Comparison of ENCODE assay signal across 11 cellular contexts in the genomic region with DNA sequence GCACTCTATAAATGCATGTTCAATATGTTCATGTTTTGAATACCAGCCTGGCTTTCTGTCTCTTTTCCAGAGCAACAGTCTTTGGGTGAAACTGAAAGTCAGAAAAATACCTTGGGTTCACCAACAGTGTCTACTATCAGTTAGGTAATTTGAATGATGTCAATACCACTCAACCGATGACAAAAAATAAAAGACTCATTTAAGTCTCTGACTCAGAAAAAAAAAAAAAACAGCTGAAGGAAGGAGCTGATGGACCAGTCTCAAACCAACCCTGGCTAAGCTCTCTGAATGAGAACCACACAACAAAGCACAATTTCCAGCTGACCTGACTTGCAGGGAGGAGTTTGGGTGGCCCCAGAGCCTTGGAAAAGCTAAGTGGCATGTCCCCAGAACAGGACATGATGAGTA. TPM values are rescaled to one million over a fixed set of nuclear protein-coding genes. Genes with fewer than 3 reads are reported as not detected.
DNase-seq lines count a peak whose midpoint lies in the region; ATAC-seq, FAIRE-seq and TF ChIP-seq lines count a peak whose summit lies in the region.
"Had no signal": no experiment of that assay in that cellular context is flagged by ENCODE, and none has a peak within 500 bp of the region (broad histone marks: within the 10 kb centered on the region; RNA-seq: fewer than 3 reads in every experiment).

No MANE protein-coding gene starts in this region.

- ATAC-seq in GM19438 (IDR thresholded peaks at IDR 0.05; ENCODE audit: low read depth, unreplicated experiment) = peak; percentile 84
- peak; percentile 85 for ATAC-seq in HG03064 (IDR thresholded peaks at IDR 0.05; ENCODE audit: low read depth, unreplicated experiment)
- ATAC-seq in GM12878 = peak; percentile 91
- ATAC-seq: K562, psoas muscle had no signal

- TF ChIP-seq CTCF in GM13977 (IDR thresholded peaks at IDR 0.05; ENCODE audit: extremely low read depth, insufficient read depth, missing control alignments) (no peak), GM12878 (IDR thresholded peaks at IDR 0.05 in 2 of 3, conservative IDR thresholded peaks at IDR 0.05 in 1 of 3; ENCODE audit: control insufficient read depth in 2 of 3, extremely low read depth in 1 of 3, insufficient read depth in 1 of 3, low read depth in 3 of 3, low read length in 3 of 3) (no peak)

- POLR2A ChIA-PET in GM12878 (lab: Charles Lee) = interaction anchor here (0.6 kb wide), 1 partner anchor 77 kb away, joined by 3 read pairs; no protein-coding TSS in a partner anchor

- H3K9ac ChIP-seq in GM12878 (ENCODE audit: control insufficient read depth, insufficient read depth, low read length) = no peak overlapping the region
- H3K9ac ChIP-seq in Karpas-422 (ENCODE audit: low read length) = no peak overlapping the region

- DNase-seq in GM13977 (ENCODE audit: low spot score) (peak; percentile 68), GM12878 (ENCODE audit: low read depth, low spot score) (no peak), Karpas-422 (no peak), DMS 273 (lab: John Stamatoyannopoulos, UW; ENCODE audit: unreplicated experiment) (no peak), retina (no peak)
- DNase-seq in stimulated activated naive CD4-positive, alpha-beta T cell (lab: John Stamatoyannopoulos, UW) = no peak
- DNase-seq: anterior cingulate cortex, psoas muscle had no signal

- no peaks in the 10 kb centered on the region for H3K36me3 ChIP-seq in GM12878 (ENCODE audit: control insufficient read depth in 2 of 2, insufficient read depth in 2 of 2, low read length in 1 of 2)
- no peaks in the 10 kb centered on the region for H3K36me3 ChIP-seq in Karpas-422 (ENCODE audit: insufficient read depth, low read length)

- 0% methylated on average over 1 of the region's 1 CpG for WGBS in GM12878 (ENCODE audit: insufficient coverage, insufficient replicate concordance, low lambda C conversion rate, missing lambda C conversion rate)

- TF ChIP-seq RAD21 in GM12878 (IDR thresholded peaks at IDR 0.05; ENCODE audit: insufficient read depth, low read depth, low read length) = no peak

- intact Hi-C loops in GM12878 (cut with micrococcal nuclease; ENCODE audit: unreplicated experiment) = no loop called here

- H3K27me3 ChIP-seq in GM12878 (replicated peaks in 1 of 2; ENCODE audit: control insufficient read depth in 2 of 2, insufficient read depth in 2 of 2, low read length in 1 of 2) = no peaks in the 10 kb centered on the region; a peak in 1 of 4 replicates
- no peaks in the 10 kb centered on the region for H3K27me3 ChIP-seq in Karpas-422 (ENCODE audit: low read length)

- RAD21 ChIA-PET in GM12878 (lab: Charles Lee; ENCODE audit: unreplicated experiment) = interaction anchor here (0.6 kb wide), 1 partner anchor 418 kb away, joined by 3 read pairs; no protein-coding TSS in a partner anchor

- no TSS peak for BruUV-seq in GM12878 (replicated peaks; lab: Mats Ljungman, UMichigan)

- H3K9me3 ChIP-seq in GM12878 (replicated peaks; ENCODE audit: control insufficient read depth, insufficient read depth, low read length) (no peaks in the 10 kb centered on the region), Karpas-422 (ENCODE audit: low read length) (no peaks in the 10 kb centered on the region)
- H3K9me3 ChIP-seq: psoas muscle had no signal

- H3K4me1 ChIP-seq in GM12878 (ENCODE audit: control insufficient read depth, insufficient read depth, low read length) = no peaks in the 10 kb centered on the region
- H3K4me1 ChIP-seq in Karpas-422 (ENCODE audit: low read length) = no peaks in the 10 kb centered on the region
- H3K4me1 ChIP-seq: psoas muscle had no signal

- H2AFZ ChIP-seq in GM12878 (ENCODE audit: control insufficient read depth, low read depth, low read length) = no peak overlapping the region
- no peak overlapping the region for H2AFZ ChIP-seq in Karpas-422 (ENCODE audit: low read length)

- H3K79me2 ChIP-seq in GM12878 (ENCODE audit: control insufficient read depth, insufficient read depth, low read length) (no peaks in the 10 kb centered on the region), Karpas-422 (ENCODE audit: low read length) (no peaks in the 10 kb centered on the region)

- CTCF ChIA-PET in GM12878 (lab: Yijun Ruan, JAX) = interaction anchor here (1.2 kb wide), 1 partner anchor 170 kb away, joined by 4 read pairs; no protein-coding TSS in a partner anchor

- H4K20me1 ChIP-seq in GM12878 (ENCODE audit: control insufficient read depth, insufficient read depth) (no peaks in the 10 kb centered on the region), Karpas-422 (ENCODE audit: insufficient read depth, low read depth, low read length) (no peaks in the 10 kb centered on the region)

- in situ Hi-C loops in GM13977 (cut with MboI; ENCODE audit: low pct_unique_long_range_greater_than_20kb, low sequenced_read_pairs, unreplicated experiment) (no loop called here), GM12878 (cut with MboI) (no loop called here)

- TF ChIP-seq POLR2A in GM12878 (IDR thresholded peaks at IDR 0.05; ENCODE audit: low read depth, low read length) = no peak

- SMC1A ChIA-PET in GM12878 (lab: Charles Lee; ENCODE audit: uncharacterized antibody, unreplicated experiment) = no interaction called here

- no peak for TF ChIP-seq EP300 in GM12878 (IDR thresholded peaks at IDR 0.05; ENCODE audit: borderline replicate concordance in 1 of 2, control insufficient read depth in 1 of 2, low read depth in 2 of 2, low read length in 2 of 2)

- no peaks in the 10 kb centered on the region for H3K9me2 ChIP-seq in Karpas-422 (replicated peaks; ENCODE audit: insufficient read depth, low read length)

- no peak overlapping the region for H3K4me3 ChIP-seq in GM12878
- no peak overlapping the region for H3K4me3 ChIP-seq in Karpas-422 (ENCODE audit: low read length)
- H3K4me3 ChIP-seq: K562, psoas muscle had no signal

- no peak for FAIRE-seq in GM12878 (lab: Jason Lieb, UNC)
- FAIRE-seq: K562 had no signal

- H3K4me2 ChIP-seq in GM12878 (ENCODE audit: control insufficient read depth, insufficient read depth) = no peak overlapping the region
- no peak overlapping the region for H3K4me2 ChIP-seq in Karpas-422 (ENCODE audit: low read depth, low read length, poor library complexity, severe bottlenecking)

- H3K27ac ChIP-seq in GM12878 (ENCODE audit: control insufficient read depth, insufficient read depth) (no peak overlapping the region), Karpas-422 (ENCODE audit: low read length) (no peak overlapping the region)
- H3K27ac ChIP-seq: psoas muscle had no signal

TF ChIP-seq in GM12878, 131 proteins besides CTCF, POLR2A, EP300 and RAD21 (continues in another document):
- TF ChIP-seq ZNF384 (IDR thresholded peaks at IDR 0.05; ENCODE audit: borderline replicate concordance, low read depth, low read length) (peak; percentile 61; the same call in 1 of the 2 replicates), YBX1 (IDR thresholded peaks at IDR 0.05) (no peak), SIN3A (IDR thresholded peaks at IDR 0.05; ENCODE audit: low read depth, low read length) (no peak), NR2C2 (IDR thresholded peaks at IDR 0.05; ENCODE audit: borderline replicate concordance, control insufficient read depth, insufficient read length, low read depth) (no peak), JUNB (IDR thresholded peaks at IDR 0.05) (peak; percentile 51), CREB1 (IDR thresholded peaks at IDR 0.05; ENCODE audit: low read depth) (peak; percentile 56; the same call in 1 of the 2 replicates), SUPT20H (IDR thresholded peaks at IDR 0.05; ENCODE audit: borderline replicate concordance, control insufficient read depth, low read depth, low read length) (no peak), HDGF (IDR thresholded peaks at IDR 0.05) (no peak), ATF7 (IDR thresholded peaks at IDR 0.05; ENCODE audit: low read depth) (peak; percentile 74; the same call in 1 of the 2 replicates), RUNX3 (IDR thresholded peaks at IDR 0.05; ENCODE audit: low read length) (peak; percentile 32; the same call in 1 of the 2 replicates), SMAD1 (IDR thresholded peaks at IDR 0.05; ENCODE audit: low read depth, partially characterized antibody) (no peak)
- TF ChIP-seq, protein P1, sequence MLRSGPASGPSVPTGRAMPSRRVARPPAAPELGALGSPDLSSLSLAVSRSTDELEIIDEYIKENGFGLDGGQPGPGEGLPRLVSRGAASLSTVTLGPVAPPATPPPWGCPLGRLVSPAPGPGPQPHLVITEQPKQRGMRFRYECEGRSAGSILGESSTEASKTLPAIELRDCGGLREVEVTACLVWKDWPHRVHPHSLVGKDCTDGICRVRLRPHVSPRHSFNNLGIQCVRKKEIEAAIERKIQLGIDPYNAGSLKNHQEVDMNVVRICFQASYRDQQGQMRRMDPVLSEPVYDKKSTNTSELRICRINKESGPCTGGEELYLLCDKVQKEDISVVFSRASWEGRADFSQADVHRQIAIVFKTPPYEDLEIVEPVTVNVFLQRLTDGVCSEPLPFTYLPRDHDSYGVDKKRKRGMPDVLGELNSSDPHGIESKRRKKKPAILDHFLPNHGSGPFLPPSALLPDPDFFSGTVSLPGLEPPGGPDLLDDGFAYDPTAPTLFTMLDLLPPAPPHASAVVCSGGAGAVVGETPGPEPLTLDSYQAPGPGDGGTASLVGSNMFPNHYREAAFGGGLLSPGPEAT (IDR thresholded peaks at IDR 0.05; ENCODE audit: low read depth) = no peak

RNA-seq across cellular contexts. Expression of a gene that starts 42.5 kb away (rescaled TPM):
- total RNA-seq in GM12878 (2013; cell fraction: nucleolus; rRNA removed) = 40.9 and 58.6 TPM in 2 replicates
- total RNA-seq in GM12878 (2014; rRNA removed) (20.7 and 22.0 TPM in 2 replicates), GM12878 (2014; rRNA removed; fragmentation: Illumina TruSeq; extraction: Trizol) (29.2 and 30.5 TPM in 2 replicates), GM12878 (2021) (40.7 and 45.3 TPM in 2 replicates)
- polyA plus RNA-seq in GM12878 (2011; ENCODE audit: low read depth) = 34.6 TPM
- polyA plus RNA-seq in GM12878 (2011; rRNA removed) (23.6 and 33.6 TPM in 2 replicates), GM12878 (2014; fragmentation: Illumina TruSeq; extraction: Trizol) (50.5 and 63.4 TPM in 2 replicates), GM12878 (2014; fragmentation: Nextera tagmentation; extraction: Ambion mirVana) (10 to 100 TPM; 14.2 to 25.7 TPM), GM12878 (2014; rRNA removed) (24.0 and 29.3 TPM in 2 replicates), GM12878 (2016; fragmentation: Nextera tagmentation; extraction: Ambion mirVana) (10 to 100 TPM; 23.7 to 27.0 TPM)
- 31.4 and 38.9 TPM in 2 replicates for polyA plus RNA-seq in GM12878 (2011; cell fraction: cytosol; rRNA removed)
- polyA plus RNA-seq in GM12878 (2011; cell fraction: nucleus; rRNA removed) = 26.2 and 30.8 TPM in 2 replicates
- polyA plus RNA-seq in GM12878 (2012) = 26.9 and 34.9 TPM in 2 replicates
- polyA minus RNA-seq in GM12878 (2011; rRNA and poly(A)+ RNA removed) = 54.9 and 60.1 TPM in 2 replicates
- polyA minus RNA-seq in GM12878 (2011; cell fraction: cytosol; rRNA and poly(A)+ RNA removed) = 17.0 and 19.2 TPM in 2 replicates
- polyA minus RNA-seq in GM12878 (2011; cell fraction: nucleus; rRNA and poly(A)+ RNA removed) = 20.4 and 29.8 TPM in 2 replicates
- total RNA-seq in Karpas-422 (2014; rRNA removed; shearing (Covaris generic); ENCODE audit: low replicate concordance) = 73.4 and 131 TPM in 2 replicates
